In the genomic region with DNA sequence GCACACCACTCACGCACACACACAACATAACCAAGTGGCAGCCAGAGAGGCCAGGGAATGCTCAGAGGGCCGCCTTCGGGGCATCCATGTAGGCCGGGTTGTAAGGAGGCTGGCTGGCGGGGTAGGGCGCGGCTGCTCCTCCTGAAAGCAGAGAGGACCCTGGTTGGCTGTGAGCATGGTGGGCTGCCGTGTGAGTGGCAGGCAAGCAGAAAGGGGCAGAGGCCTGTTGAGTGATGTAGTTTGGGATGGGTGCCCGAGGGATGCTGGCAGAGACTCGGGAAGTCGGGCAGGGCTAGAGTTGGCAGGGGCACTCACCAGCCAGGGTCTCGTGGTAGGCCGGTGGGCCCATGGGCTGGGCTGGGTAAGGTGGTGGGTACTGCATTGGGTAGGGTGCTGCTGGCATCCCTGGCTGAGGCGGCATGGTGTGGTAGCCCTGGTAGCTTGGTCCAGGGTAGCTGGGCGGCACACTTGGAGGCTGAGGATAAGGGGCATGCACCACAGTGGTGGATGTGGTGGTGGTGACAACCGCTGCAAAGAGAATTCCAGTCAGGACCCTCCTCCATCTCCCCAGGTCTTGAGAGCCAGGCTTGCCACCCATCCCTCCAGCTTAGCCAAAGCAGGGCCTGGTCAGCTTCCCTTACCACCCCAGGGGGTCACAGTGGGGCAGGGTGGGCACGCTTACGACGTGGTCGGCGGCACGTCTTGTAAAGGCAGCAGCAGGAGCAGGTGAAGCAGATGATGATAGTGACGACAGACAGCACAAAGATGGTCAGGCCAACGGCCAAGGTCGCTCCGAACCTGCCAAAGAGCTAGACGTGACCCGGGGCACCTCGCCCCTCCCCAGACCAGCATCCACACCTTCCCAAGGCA, we compare ENCODE assay signal across 10 cellular contexts. TPM values are rescaled to one million over a fixed set of nuclear protein-coding genes. Genes with fewer than 3 reads are reported as not detected.
A peak's percentile ranks its signal among the peaks of the same experiment; 100 is the strongest.
DNase-seq lines count a peak whose midpoint lies in the region; TF ChIP-seq lines count a peak whose summit lies in the region.
"Had no signal": no experiment of that assay in that cellular context is flagged by ENCODE, and none has a peak within 500 bp of the region (broad histone marks: within the 10 kb centered on the region; RNA-seq: fewer than 3 reads in every experiment).

No MANE protein-coding gene starts in this region.

- peaks cover 28% of the 10 kb centered on the region for H3K36me3 ChIP-seq in CD8-positive, alpha-beta memory T cell (ENCODE audit: insufficient read depth, low read length)

- peaks cover 78% of the 10 kb centered on the region for H3K4me1 ChIP-seq in CD8-positive, alpha-beta memory T cell (ENCODE audit: insufficient read depth, low read length)

- peak overlapping the region; percentile 86 to 98 (median 91) for H3K27ac Mint-ChIP-seq in CD8-positive, alpha-beta memory T cell
- H3K27ac Mint-ChIP-seq in HFFc6 = peak overlapping the region; percentile 100
- H3K27ac Mint-ChIP-seq in chondrocyte (ENCODE audit: unreplicated experiment) = peak overlapping the region; percentile 65
- H3K27ac Mint-ChIP-seq in osteocyte (ENCODE audit: unreplicated experiment) = peak overlapping the region; percentile 44

- CTCF ChIA-PET in CD8-positive, alpha-beta memory T cell (lab: Charles Lee) = interaction anchor here (1.2 to 10.2 kb wide), 5 partner anchors 10 to 68 kb away, joined by 3 to 69 read pairs (median 4); no protein-coding TSS in a partner anchor

- H3K27ac ChIP-seq in CD8-positive, alpha-beta memory T cell (ENCODE audit: low read depth, low read length) = no peak overlapping the region

- H3K9me3 Mint-ChIP-seq in CD8-positive, alpha-beta memory T cell = no peaks in the 10 kb centered on the region
- H3K9me3 Mint-ChIP-seq in HFFc6 = no peaks in the 10 kb centered on the region
- H3K9me3 Mint-ChIP-seq in chondrocyte (ENCODE audit: low read depth) = no peaks in the 10 kb centered on the region
- no peaks in the 10 kb centered on the region for H3K9me3 Mint-ChIP-seq in osteocyte (ENCODE audit: unreplicated experiment)

- TF ChIP-seq CTCF in HFFc6 (IDR thresholded peaks at IDR 0.05) (no peak), chondrocyte (IDR thresholded peaks at IDR 0.05) (no peak), osteocyte (IDR thresholded peaks at IDR 0.05) (no peak)

- DNase-seq in CD8-positive, alpha-beta memory T cell = no peak
- DNase-seq in HFFc6 = no peak
- DNase-seq in chondrocyte (ENCODE audit: low spot score) = no peak
- DNase-seq in osteocyte (ENCODE audit: extremely low spot score, unreplicated experiment) = no peak
- no peak for DNase-seq in RPMI8226
- DNase-seq in medulla oblongata (ENCODE audit: extremely low spot score) = no peak
- no peak for DNase-seq in mucosa of gallbladder (ENCODE audit: low spot score)
- no peak for DNase-seq in NCI-H1930 (lab: John Stamatoyannopoulos, UW)
- DNase-seq: EL, NCI-H526 treated with DMSO at 0.1 percent for 48 hours had no signal

- POLR2A ChIA-PET in CD8-positive, alpha-beta memory T cell (lab: Charles Lee) = interaction anchor here (1.9 kb wide), 1 partner anchor 23 kb away, joined by 6 read pairs; a partner anchor contains a TSS

- peak overlapping the region; percentile 63 to 96 (median 70) for H3K4me3 Mint-ChIP-seq in CD8-positive, alpha-beta memory T cell
- H3K4me3 Mint-ChIP-seq in HFFc6 (no peak overlapping the region), chondrocyte (ENCODE audit: unreplicated experiment) (no peak overlapping the region), osteocyte (ENCODE audit: unreplicated experiment) (no peak overlapping the region)

- no peaks in the 10 kb centered on the region for H3K27me3 ChIP-seq in CD8-positive, alpha-beta memory T cell (ENCODE audit: insufficient read depth, low read length, poor library complexity, severe bottlenecking)

- no peak overlapping the region for H3K4me3 ChIP-seq in CD8-positive, alpha-beta memory T cell (ENCODE audit: low read length)

- no peaks in the 10 kb centered on the region for H3K9me3 ChIP-seq in CD8-positive, alpha-beta memory T cell (ENCODE audit: low read length)

- peaks cover 52 to 73% (median 67%) of the 10 kb centered on the region in 3 donors for H3K4me1 Mint-ChIP-seq in CD8-positive, alpha-beta memory T cell
- peaks cover 62% of the 10 kb centered on the region for H3K4me1 Mint-ChIP-seq in HFFc6 (ENCODE audit: low read depth)
- H3K4me1 Mint-ChIP-seq in chondrocyte (ENCODE audit: low read depth) = peaks cover 57% of the 10 kb centered on the region
- H3K4me1 Mint-ChIP-seq in osteocyte (ENCODE audit: unreplicated experiment) = peaks cover 46% of the 10 kb centered on the region

- H3K36me3 Mint-ChIP-seq in CD8-positive, alpha-beta memory T cell = peaks cover 0 to 46% (median 11%) of the 10 kb centered on the region in 3 donors
- H3K36me3 Mint-ChIP-seq in HFFc6 (ENCODE audit: low read depth) (peaks cover 24% of the 10 kb centered on the region), chondrocyte (ENCODE audit: low read depth) (peaks cover 19% of the 10 kb centered on the region), osteocyte (ENCODE audit: unreplicated experiment) (peaks cover 10% of the 10 kb centered on the region)

- no peaks in the 10 kb centered on the region for H3K27me3 Mint-ChIP-seq in CD8-positive, alpha-beta memory T cell
- peaks cover 5% of the 10 kb centered on the region for H3K27me3 Mint-ChIP-seq in HFFc6 (ENCODE audit: insufficient read depth)
- no peaks in the 10 kb centered on the region for H3K27me3 Mint-ChIP-seq in chondrocyte (ENCODE audit: low read depth)
- no peaks in the 10 kb centered on the region for H3K27me3 Mint-ChIP-seq in osteocyte (ENCODE audit: unreplicated experiment)

RNA-seq across cellular contexts. Expression of a gene that starts 22.7 kb away (rescaled TPM):
- total RNA-seq in CD8-positive, alpha-beta memory T cell = 10 to 100 TPM; 22.1 to 22.8 TPM
- 13.4 TPM for polyA plus RNA-seq in CD8-positive, alpha-beta memory T cell
- total RNA-seq in HFFc6 (2021; fragmentation: NEBNext Ultra II Directional; extraction: Animal tissue kit (Norgen Biotek cat#: 25700)) = 10 to 100 TPM in 1 of 6 experiments, 1 to 10 TPM in 5; 7.0 to 10.5 (median 8.2) TPM
- 8.7 to 10.7 TPM (median 8.8 TPM) in 3 replicates for total RNA-seq in chondrocyte
- total RNA-seq in osteocyte = 8.5 and 9.3 TPM in 2 replicates
- total RNA-seq in mucosa of gallbladder = 4.6 TPM

RNA-seq across cellular contexts. Expression of a gene that starts 29.2 kb away (rescaled TPM):
- 100 to 1,000 TPM; 420 to 494 TPM for total RNA-seq in CD8-positive, alpha-beta memory T cell
- 826 TPM for polyA plus RNA-seq in CD8-positive, alpha-beta memory T cell
- 100 to 1,000 TPM; 213 to 341 (median 280) TPM for total RNA-seq in HFFc6 (2021; fragmentation: NEBNext Ultra II Directional; extraction: Animal tissue kit (Norgen Biotek cat#: 25700))
- 184 to 243 TPM (median 184 TPM) in 3 replicates for total RNA-seq in chondrocyte
- total RNA-seq in osteocyte = 186 and 198 TPM in 2 replicates
- 165 TPM for total RNA-seq in mucosa of gallbladder

RNA-seq across cellular contexts. Expression of a gene that starts 29.4 kb away (rescaled TPM):
- total RNA-seq in CD8-positive, alpha-beta memory T cell = 10 to 100 TPM; 24.2 to 26.0 TPM
- polyA plus RNA-seq in CD8-positive, alpha-beta memory T cell = 11.3 TPM
- 10 to 100 TPM; 10.1 to 15.3 (median 12.5) TPM for total RNA-seq in HFFc6 (2021; fragmentation: NEBNext Ultra II Directional; extraction: Animal tissue kit (Norgen Biotek cat#: 25700))
- total RNA-seq in chondrocyte = 13.3 to 25.8 TPM (median 23.9 TPM) in 3 replicates
- total RNA-seq in osteocyte = 11.3 and 11.9 TPM in 2 replicates
- 10.1 TPM for total RNA-seq in mucosa of gallbladder

RNA-seq across cellular contexts. Expression of a gene that starts 34.7 kb away (rescaled TPM):
- total RNA-seq in CD8-positive, alpha-beta memory T cell = 100 to 1,000 TPM; 102 TPM
- polyA plus RNA-seq in CD8-positive, alpha-beta memory T cell = 470 TPM
- total RNA-seq in HFFc6 (2021; fragmentation: NEBNext Ultra II Directional; extraction: Animal tissue kit (Norgen Biotek cat#: 25700)) = 100 to 1,000 TPM; 266 to 286 (median 277) TPM
- total RNA-seq in chondrocyte = 162 to 188 TPM (median 188 TPM) in 3 replicates
- 203 and 211 TPM in 2 replicates for total RNA-seq in osteocyte
- total RNA-seq in mucosa of gallbladder = 181 TPM

RNA-seq across cellular contexts. Expression of a gene that starts 39.4 kb away (rescaled TPM):
- total RNA-seq in CD8-positive, alpha-beta memory T cell = 1 to 10 TPM; 3.1 to 5.5 TPM
- polyA plus RNA-seq in CD8-positive, alpha-beta memory T cell = 0.30 TPM
- total RNA-seq in HFFc6 (2021; fragmentation: NEBNext Ultra II Directional; extraction: Animal tissue kit (Norgen Biotek cat#: 25700)) = 10 to 100 TPM; 11.1 to 15.5 (median 12.8) TPM
- total RNA-seq in chondrocyte (63.2 to 115 TPM (median 108 TPM) in 3 replicates), osteocyte (76.7 and 88.2 TPM in 2 replicates), mucosa of gallbladder (257 TPM)

Comparison
In these comparisons a context has a peak if more than half of its experiments do, and no peak if none do; other contexts are left out.
1. H3K27ac Mint-ChIP-seq: peak in every context shown above with its lines; median percentile 100 in HFFc6; 91 in CD8-positive, alpha-beta memory T cell; 65 in chondrocyte; 44 in osteocyte.
2. H3K4me3 Mint-ChIP-seq: peak in CD8-positive, alpha-beta memory T cell (7 of 7); none in HFFc6 (single experiment), chondrocyte (single experiment) and osteocyte (single experiment).